Comparison of ENCODE assay signal across 8 cellular contexts in genomic region chr20:38094373-38094775, GRCh38.
DNase-seq lines count a peak whose midpoint lies in the region; ATAC-seq and TF ChIP-seq lines count a peak whose summit lies in the region.

No MANE protein-coding gene starts in this region.

- peaks cover 32% of the 10 kb centered on the region for H3K4me1 Mint-ChIP-seq in CD8-positive, alpha-beta T cell (ENCODE audit: low read depth)
- H3K4me1 Mint-ChIP-seq in T-helper 17 cell (peaks cover 17% of the 10 kb centered on the region), progenitor cell of endocrine pancreas (ENCODE audit: low read depth) (no peaks in the 10 kb centered on the region)

- peaks cover 31% of the 10 kb centered on the region for H3K36me3 Mint-ChIP-seq in CD8-positive, alpha-beta T cell
- H3K36me3 Mint-ChIP-seq in T-helper 17 cell (ENCODE audit: low read depth) (no peaks in the 10 kb centered on the region), progenitor cell of endocrine pancreas (ENCODE audit: insufficient read depth) (peaks cover 2% of the 10 kb centered on the region)

- H3K27me3 Mint-ChIP-seq in CD8-positive, alpha-beta T cell (ENCODE audit: low read depth), result no peaks in the 10 kb centered on the region
- no peaks in the 10 kb centered on the region for H3K27me3 Mint-ChIP-seq in T-helper 17 cell
- no peaks in the 10 kb centered on the region for H3K27me3 Mint-ChIP-seq in progenitor cell of endocrine pancreas

- peak in 2 of 7 experiments; percentile 4 to 19 for DNase-seq in CD8-positive, alpha-beta T cell
- DNase-seq in T-helper 17 cell, result no peak
- peak; percentile 46 for DNase-seq in fibroblast of the conjunctiva (ENCODE audit: low read depth)
- DNase-seq in stimulated activated CD4-positive, alpha-beta T cell treated with anti-CD3 and anti-CD28 coated beads, Interleukin-2, amount 100 ng/mL, for 4 hours (ENCODE audit: low read depth), result peak; percentile 14
- DNase-seq in MG63, result no peak
- no peak for DNase-seq in progenitor cell of endocrine pancreas (ENCODE audit: low spot score, unreplicated experiment)

- no peaks in the 10 kb centered on the region for H3K9me3 Mint-ChIP-seq in CD8-positive, alpha-beta T cell
- H3K9me3 Mint-ChIP-seq in progenitor cell of endocrine pancreas (ENCODE audit: low read depth), result no peaks in the 10 kb centered on the region

- no peak for TF ChIP-seq CTCF in CD8-positive, alpha-beta T cell (IDR thresholded peaks at IDR 0.05)
- no peak for TF ChIP-seq CTCF in progenitor cell of endocrine pancreas (IDR thresholded peaks at IDR 0.05; ENCODE audit: unreplicated experiment)

- no peak overlapping the region for H3K27ac ChIP-seq in CD8-positive, alpha-beta T cell (ENCODE audit: low read depth, low read length)

- peaks cover 10% of the 10 kb centered on the region for H3K36me3 ChIP-seq in CD8-positive, alpha-beta T cell (ENCODE audit: insufficient read depth, low read length)
- peaks cover 23% of the 10 kb centered on the region for H3K36me3 ChIP-seq in MG63

- no peaks in the 10 kb centered on the region for H3K9me3 ChIP-seq in CD8-positive, alpha-beta T cell (ENCODE audit: low read length)
- H3K9me3 ChIP-seq in T-helper 17 cell (ENCODE audit: control insufficient read depth, low read length, poor library complexity, severe bottlenecking), result no peaks in the 10 kb centered on the region
- no peaks in the 10 kb centered on the region for H3K9me3 ChIP-seq in MG63

- peak overlapping the region; percentile 77 for H3K27ac Mint-ChIP-seq in CD8-positive, alpha-beta T cell
- peak overlapping the region; percentile 88 for H3K27ac Mint-ChIP-seq in T-helper 17 cell
- H3K27ac Mint-ChIP-seq in progenitor cell of endocrine pancreas, result no peak overlapping the region

- no peaks in the 10 kb centered on the region for H3K4me1 ChIP-seq in CD8-positive, alpha-beta T cell (ENCODE audit: insufficient read depth, low read length)

- no peak overlapping the region for H3K4me3 Mint-ChIP-seq in CD8-positive, alpha-beta T cell
- H3K4me3 Mint-ChIP-seq in T-helper 17 cell, result no peak overlapping the region
- no peak overlapping the region for H3K4me3 Mint-ChIP-seq in progenitor cell of endocrine pancreas (ENCODE audit: low read depth)

- CTCF ChIA-PET in CD8-positive, alpha-beta T cell (lab: Charles Lee), result no interaction called here

- no peaks in the 10 kb centered on the region for H3K27me3 ChIP-seq in CD8-positive, alpha-beta T cell (ENCODE audit: insufficient read depth, low read length)
- no peaks in the 10 kb centered on the region for H3K27me3 ChIP-seq in MG63

- intact Hi-C loops in CD8-positive, alpha-beta T cell (cut with DNase I, micrococcal nuclease), result no loop called here

- POLR2A ChIA-PET in CD8-positive, alpha-beta T cell (lab: Charles Lee), result interaction anchor here (0.7 kb wide), 1 partner anchor 73 kb away, joined by 3 read pairs; no protein-coding TSS in a partner anchor

- H3K4me3 ChIP-seq in CD8-positive, alpha-beta T cell (ENCODE audit: low read depth, low read length), result no peak overlapping the region
- H3K4me3 ChIP-seq in MG63, result no peak overlapping the region

- peak; percentile 69 for ATAC-seq in CD8-positive, alpha-beta T cell
- ATAC-seq in GM19397 (IDR thresholded peaks at IDR 0.05; ENCODE audit: unreplicated experiment) (peak; percentile 47), HG03520 (IDR thresholded peaks at IDR 0.05; ENCODE audit: unreplicated experiment) (peak; percentile 52), T-helper 17 cell (peak; percentile 85)

Comparison
In these comparisons a context has a peak if more than half of its experiments do, and no peak if none do; other contexts are left out.
1. DNase-seq: peak in fibroblast of the conjunctiva (single experiment) and stimulated activated CD4-positive, alpha-beta T cell treated with anti-CD3 and anti-CD28 coated beads, Interleukin-2, amount 100 ng/mL, for 4 hours (single experiment); none in T-helper 17 cell (0 of 3), MG63 (single experiment) and progenitor cell of endocrine pancreas (single experiment).
2. Peak in every context shown above with its lines, with median percentiles within 50 percentile points of each other: ATAC-seq.